Comparison of ENCODE assay signal across 21 cellular contexts in genomic region chr19:17648097-17648660, GRCh38. TPM values are rescaled to one million over a fixed set of nuclear protein-coding genes. Genes with fewer than 3 reads are reported as not detected.
"Had no signal": no experiment of that assay in that cellular context is flagged by ENCODE, and none has a peak within 500 bp of the region (broad histone marks: within the 10 kb centered on the region; RNA-seq: fewer than 3 reads in every experiment).

No MANE protein-coding gene starts in this region.

- ATAC-seq: left cardiac atrium; stimulated activated memory B cell treated with anti-CD40 and anti-IgM and Interleukin-4, amounts not matched to agents 10 μg/mL and 1 μg/mL and 100 μg/mL, for 72 hours; T-cell had no signal

- H3K27ac ChIP-seq: brain microvascular endothelial cell, hepatocyte, neutrophil, right atrium auricular region, VCaP had no signal

- H3K27me3 ChIP-seq: brain microvascular endothelial cell, hepatocyte, neutrophil, right atrium auricular region had no signal

- H3K4me1 Mint-ChIP-seq: naive B cell; stimulated activated memory B cell treated with anti-CD40 and anti-IgM and Interleukin-4, amounts not matched to agents 10 μg/mL and 1 μg/mL and 100 μg/mL, for 72 hours; T-cell had no signal

- H3K9me3 ChIP-seq: neutrophil, right atrium auricular region had no signal

- H3K4me1 ChIP-seq: right atrium auricular region had no signal

- H3K36me3 ChIP-seq: brain microvascular endothelial cell, neutrophil, right atrium auricular region had no signal

- H3K27ac Mint-ChIP-seq: activated naive CD8-positive, alpha-beta T cell; naive B cell; stimulated activated memory B cell treated with anti-CD40 and anti-IgM and Interleukin-4, amounts not matched to agents 10 μg/mL and 1 μg/mL and 100 μg/mL, for 72 hours; T-cell; type B pancreatic cell had no signal

- H3K4me3 Mint-ChIP-seq: activated naive CD8-positive, alpha-beta T cell; naive B cell; stimulated activated memory B cell treated with anti-CD40 and anti-IgM and Interleukin-4, amounts not matched to agents 10 μg/mL and 1 μg/mL and 100 μg/mL, for 72 hours; T-cell; type B pancreatic cell had no signal

- H3K9me3 Mint-ChIP-seq: stimulated activated memory B cell treated with anti-CD40 and anti-IgM and Interleukin-4, amounts not matched to agents 10 μg/mL and 1 μg/mL and 100 μg/mL, for 72 hours; T-cell; type B pancreatic cell had no signal

- H3K4me3 ChIP-seq: hepatocyte, lung, right atrium auricular region had no signal

- DNase-seq: activated CD4-positive, alpha-beta T cell treated with anti-CD3 and anti-CD28 coated beads for 4 hours; activated effector memory CD4-positive, alpha-beta T cell treated with anti-CD3 and anti-CD28 coated beads, Interleukin-2, amount 50 U/mL, for 16 hours; activated T-cell treated with anti-CD3 and anti-CD28 coated beads for 4 hours; amygdala; brain microvascular endothelial cell; cerebellar nuclear complex; left cardiac atrium; midbrain; naive B cell; small intestine; substantia nigra; T-cell; T1000 had no signal

- H3K36me3 Mint-ChIP-seq: activated naive CD8-positive, alpha-beta T cell; naive B cell; stimulated activated memory B cell treated with anti-CD40 and anti-IgM and Interleukin-4, amounts not matched to agents 10 μg/mL and 1 μg/mL and 100 μg/mL, for 72 hours; T-cell; type B pancreatic cell had no signal

RNA-seq across cellular contexts. Expression of gene UNC13A, which starts 40.0 kb away (rescaled TPM):
- polyA plus RNA-seq: hepatocyte had no signal
